ENCODE assay signal across 8 cellular contexts in the genomic region with DNA sequence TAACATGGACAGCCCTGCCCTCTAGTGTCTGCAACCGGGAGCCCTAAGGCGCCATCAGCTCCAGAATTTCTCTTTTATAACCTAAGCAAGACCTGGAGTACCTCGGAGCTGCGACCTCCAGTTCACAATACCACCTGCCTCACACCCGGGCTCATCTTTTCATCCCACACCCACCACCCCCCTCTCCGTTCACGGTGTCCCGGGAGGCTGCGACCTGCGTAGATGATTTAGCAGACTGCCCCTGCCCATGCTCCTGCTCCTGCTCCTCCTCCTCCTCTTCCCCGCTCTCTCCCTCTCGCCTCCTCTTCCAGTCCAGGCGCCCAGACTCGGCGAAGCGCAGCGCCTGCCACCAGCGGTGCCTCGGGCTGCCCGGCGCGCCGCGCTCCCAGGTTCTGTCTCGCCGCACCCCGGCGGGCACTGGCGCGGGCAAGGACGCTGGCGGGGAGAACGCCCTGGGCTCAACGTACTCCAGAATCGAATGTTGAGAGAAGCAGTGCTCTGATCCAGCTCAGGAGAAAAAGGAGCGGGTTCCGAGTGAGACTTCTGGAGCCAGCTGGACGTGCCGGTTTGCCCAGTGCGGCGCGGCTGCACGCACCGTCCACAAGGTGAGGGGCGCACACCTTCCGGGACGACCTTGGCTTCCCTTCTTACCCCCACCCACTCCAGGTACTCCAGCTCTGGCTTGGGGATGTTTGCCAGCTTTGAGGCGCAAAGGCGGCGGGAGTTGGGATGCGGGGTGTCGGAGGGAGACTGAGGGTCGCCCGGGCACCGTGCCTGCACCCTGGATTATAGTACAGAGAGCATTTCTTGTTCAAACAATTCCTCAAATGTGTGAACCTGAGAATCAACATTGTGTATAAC.
A peak's percentile ranks its signal among the peaks of the same experiment; 100 is the strongest.
DNase-seq lines count a peak whose midpoint lies in the region; ATAC-seq lines count a peak whose summit lies in the region.

Gene HTR1E (plus strand): TSS at position 310 of the 861 bp plus-strand sequence. CDS start 77,807 bp downstream, outside the sequence.

- peak; percentile 58 for ATAC-seq in GM21619 (IDR thresholded peaks at IDR 0.05; ENCODE audit: unreplicated experiment)
- peak; percentile 49 for ATAC-seq in activated naive CD8-positive, alpha-beta T cell treated with anti-CD3 and anti-CD28 coated beads, Interleukin-2, amount 50 U/mL, for 24 hours

- no peak within 1 kb of the TSS for H3K4me3 Mint-ChIP-seq in activated naive CD8-positive, alpha-beta T cell treated with anti-CD3 and anti-CD28 coated beads, Interleukin-2, amount 50 U/mL, for 24 hours

- peaks cover 37% of the 10 kb centered on the region for H3K27me3 Mint-ChIP-seq in activated naive CD8-positive, alpha-beta T cell treated with anti-CD3 and anti-CD28 coated beads, Interleukin-2, amount 50 U/mL, for 24 hours

- DNase-seq in GM03348 (ENCODE audit: low spot score) (peak; percentile 52), NCI-H1105 treated with DMSO at 0.1 percent for 48 hours (lab: John Stamatoyannopoulos, UW) (peak; percentile 77), iPS DF 4.7 (ENCODE audit: extremely low read depth, low spot score) (peak; percentile 75), skeletal muscle cell (ENCODE audit: low read depth) (no peak), NCI-H2196 treated with DMSO at 0.1 percent for 48 hours (lab: John Stamatoyannopoulos, UW; ENCODE audit: unreplicated experiment) (no peak)
- DNase-seq in activated naive CD8-positive, alpha-beta T cell treated with anti-CD3 and anti-CD28 coated beads, Interleukin-2, amount 50 U/mL, for 24 hours = peak; percentile 3
- no peak for DNase-seq in activated effector memory CD4-positive, alpha-beta T cell treated with anti-CD3 and anti-CD28 coated beads, Interleukin-2, amount 50 U/mL, for 16 hours

- no peaks in the 10 kb centered on the region for H3K4me1 Mint-ChIP-seq in activated naive CD8-positive, alpha-beta T cell treated with anti-CD3 and anti-CD28 coated beads, Interleukin-2, amount 50 U/mL, for 24 hours

- no peaks in the 10 kb centered on the region for H3K36me3 Mint-ChIP-seq in activated naive CD8-positive, alpha-beta T cell treated with anti-CD3 and anti-CD28 coated beads, Interleukin-2, amount 50 U/mL, for 24 hours (ENCODE audit: low read depth)

- H3K27ac Mint-ChIP-seq in activated naive CD8-positive, alpha-beta T cell treated with anti-CD3 and anti-CD28 coated beads, Interleukin-2, amount 50 U/mL, for 24 hours = no peak within 1 kb of the TSS

- H3K4me3 ChIP-seq in skeletal muscle cell (ENCODE audit: low read depth, low read length) = peak within 1 kb of the TSS; percentile 14

- H3K9me3 Mint-ChIP-seq in activated naive CD8-positive, alpha-beta T cell treated with anti-CD3 and anti-CD28 coated beads, Interleukin-2, amount 50 U/mL, for 24 hours = no peaks in the 10 kb centered on the region

Comparison
In these comparisons a context has a peak if more than half of its experiments do, and no peak if none do; other contexts are left out.
1. DNase-seq: peak in GM03348 (single experiment), NCI-H1105 treated with DMSO at 0.1 percent for 48 hours (single experiment), activated naive CD8-positive, alpha-beta T cell treated with anti-CD3 and anti-CD28 coated beads, Interleukin-2, amount 50 U/mL, for 24 hours (single experiment) and iPS DF 4.7 (single experiment); none in skeletal muscle cell (single experiment), NCI-H2196 treated with DMSO at 0.1 percent for 48 hours (single experiment) and activated effector memory CD4-positive, alpha-beta T cell treated with anti-CD3 and anti-CD28 coated beads, Interleukin-2, amount 50 U/mL, for 16 hours (single experiment).